In genomic region chr20:23568320-23569011, GRCh38 we compare ENCODE assay signal across 21 cellular contexts. TPM values are rescaled to one million over a fixed set of nuclear protein-coding genes. Genes with fewer than 3 reads are reported as not detected.
"Had no signal": no experiment of that assay in that cellular context is flagged by ENCODE, and none has a peak within 500 bp of the region (broad histone marks: within the 10 kb centered on the region; RNA-seq: fewer than 3 reads in every experiment).

Gene CST9L (minus strand): TSS chr20:23568484. CDS start chr20:23568450, 34 bp downstream.

- H3K4me3 ChIP-seq: body of pancreas, heart right ventricle, SK-N-MC, skin epidermis had no signal

- DNase-seq: activated CD4-positive, alpha-beta T cell treated with anti-CD3 and anti-CD28 coated beads, Interleukin-2, amount 10 ng/mL, durations not matched to agents 24 days and 14 days; activated CD8-positive, alpha-beta T cell treated with anti-CD3 and anti-CD28 coated beads for 36 hours; activated naive CD4-positive, alpha-beta T cell treated with Interleukin-2 at 50 U/mL for 16 hours; activated naive CD8-positive, alpha-beta T cell treated with anti-CD3 and anti-CD28 coated beads, Interleukin-2, amount 10 ng/mL, durations not matched to agents 7 days and 5 days; activated T-cell treated with anti-CD3 and anti-CD28 coated beads, Interleukin-2, amount 50 U/mL, for 1 hour; body of pancreas; erythroblast; heart right ventricle; immature natural killer cell; occipital lobe; stimulated activated CD4-positive, alpha-beta T cell treated with anti-CD3 and anti-CD28 coated beads, Interleukin-15, amount 100 ng/mL, for 24 hours; stimulated activated CD4-positive, alpha-beta T cell treated with anti-CD3 and anti-CD28 coated beads, Interleukin-4, amount 100 ng/mL, for 1 hour; T-helper 1 cell; T-helper 9 cell had no signal

- H3K4me1 ChIP-seq: body of pancreas, heart right ventricle had no signal

- ATAC-seq: activated CD8-positive, alpha-beta T cell treated with anti-CD3 and anti-CD28 coated beads for 36 hours; activated T-helper 17 cell treated with anti-CD3 and anti-CD28 coated beads, Interleukin-2, amount 50 U/mL, for 72 hours; body of pancreas; heart right ventricle had no signal

- H3K36me3 ChIP-seq: heart right ventricle had no signal

- H3K27me3 ChIP-seq: body of pancreas had no signal

- H3K9me3 ChIP-seq: heart right ventricle had no signal

- H3K27ac ChIP-seq: body of pancreas, heart right ventricle, SK-N-MC, skin epidermis had no signal

RNA-seq across cellular contexts. Expression of gene CST9L, which starts in this region (rescaled TPM):
- total RNA-seq: activated CD4-positive, alpha-beta T cell treated with anti-CD3 and anti-CD28 coated beads, Interleukin-2, amount 10 ng/mL, durations not matched to agents 24 days and 14 days; activated CD8-positive, alpha-beta T cell treated with anti-CD3 and anti-CD28 coated beads for 36 hours; activated naive CD8-positive, alpha-beta T cell treated with anti-CD3 and anti-CD28 coated beads, Interleukin-2, amount 10 ng/mL, durations not matched to agents 7 days and 5 days; activated T-helper 17 cell treated with anti-CD3 and anti-CD28 coated beads, Interleukin-2, amount 50 U/mL, for 72 hours; body of pancreas; cardiac septum; heart right ventricle; liver; occipital lobe; progenitor cell of endocrine pancreas; ureter had no signal
- polyA plus RNA-seq: heart right ventricle, immature natural killer cell, liver had no signal
